ENCODE assay signal across 20 cellular contexts in the genomic region with DNA sequence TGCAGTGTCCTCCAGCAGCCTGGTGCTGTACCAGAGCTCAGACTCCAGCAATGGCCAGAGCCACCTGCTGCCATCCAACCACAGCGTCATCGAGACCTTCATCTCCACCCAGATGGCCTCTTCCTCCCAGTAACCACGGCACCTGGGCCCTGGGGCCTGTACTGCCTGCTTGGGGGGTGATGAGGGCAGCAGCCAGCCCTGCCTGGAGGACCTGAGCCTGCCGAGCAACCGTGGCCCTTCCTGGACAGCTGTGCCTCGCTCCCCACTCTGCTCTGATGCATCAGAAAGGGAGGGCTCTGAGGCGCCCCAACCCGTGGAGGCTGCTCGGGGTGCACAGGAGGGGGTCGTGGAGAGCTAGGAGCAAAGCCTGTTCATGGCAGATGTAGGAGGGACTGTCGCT. TPM values are rescaled to one million over a fixed set of nuclear protein-coding genes. Genes with fewer than 3 reads are reported as not detected.
"Had no signal": no experiment of that assay in that cellular context is flagged by ENCODE, and none has a peak within 500 bp of the region (broad histone marks: within the 10 kb centered on the region; RNA-seq: fewer than 3 reads in every experiment).

No MANE protein-coding gene starts in this region.

- H3K27ac ChIP-seq: ascending aorta, coronary artery, left lung, WERI-Rb-1 had no signal

- H3K4me1 ChIP-seq: left lung had no signal

- H3K4me3 ChIP-seq: ascending aorta, coronary artery, left lung had no signal

- ATAC-seq: left lung had no signal

- DNase-seq: activated CD4-positive, alpha-beta T cell treated with anti-CD3 and anti-CD28 coated beads for 1 hour; activated CD4-positive, alpha-beta T cell treated with anti-CD3 and anti-CD28 coated beads, Interleukin-2, amount 50 U/mL, for 48 hours; activated naive CD4-positive, alpha-beta T cell treated with anti-CD3 and anti-CD28 coated beads for 36 hours; activated T-cell treated with anti-CD3 and anti-CD28 coated beads, Interleukin-2, amount 50 U/mL, for 1 hour; erythroblast; hypothalamus; kidney; mammary epithelial cell; stimulated activated CD4-positive, alpha-beta T cell treated with anti-CD3 and anti-CD28 coated beads, Interleukin-2, amount 100 ng/mL, for 24 hours; WERI-Rb-1 had no signal

- H3K27me3 ChIP-seq: ascending aorta had no signal

- H3K9me3 ChIP-seq: ascending aorta, left lung had no signal

RNA-seq across cellular contexts. Expression of a gene that starts 22.7 kb away (rescaled TPM):
- total RNA-seq: activated naive CD4-positive, alpha-beta T cell treated with anti-CD3 and anti-CD28 coated beads for 36 hours; activated T-helper 2 cell treated with anti-CD3 and anti-CD28 coated beads, Interferon-gamma antibody, Interleukin-2, Interleukin-4, amounts not matched to agents 10 μg/mL and 5 μg/mL and 100 μg/mL, durations not matched to agents 14 hours and 24 hours and 36 hours; ascending aorta; frontal cortex; mammary epithelial cell; omental fat pad; T-helper 2 cell treated with Interferon-gamma antibody and Interleukin-4, amounts not matched to agents 100 ng/mL and 5 ng/mL, for 36 hours; temporal lobe had no signal
- polyA plus RNA-seq: mammary epithelial cell, neural cell had no signal

RNA-seq across cellular contexts. Expression of a gene that starts 38.0 kb away (rescaled TPM):
- total RNA-seq: ascending aorta, frontal cortex, progenitor cell of endocrine pancreas had no signal
